Comparison of ENCODE assay signal across 9 cellular contexts in the genomic region with DNA sequence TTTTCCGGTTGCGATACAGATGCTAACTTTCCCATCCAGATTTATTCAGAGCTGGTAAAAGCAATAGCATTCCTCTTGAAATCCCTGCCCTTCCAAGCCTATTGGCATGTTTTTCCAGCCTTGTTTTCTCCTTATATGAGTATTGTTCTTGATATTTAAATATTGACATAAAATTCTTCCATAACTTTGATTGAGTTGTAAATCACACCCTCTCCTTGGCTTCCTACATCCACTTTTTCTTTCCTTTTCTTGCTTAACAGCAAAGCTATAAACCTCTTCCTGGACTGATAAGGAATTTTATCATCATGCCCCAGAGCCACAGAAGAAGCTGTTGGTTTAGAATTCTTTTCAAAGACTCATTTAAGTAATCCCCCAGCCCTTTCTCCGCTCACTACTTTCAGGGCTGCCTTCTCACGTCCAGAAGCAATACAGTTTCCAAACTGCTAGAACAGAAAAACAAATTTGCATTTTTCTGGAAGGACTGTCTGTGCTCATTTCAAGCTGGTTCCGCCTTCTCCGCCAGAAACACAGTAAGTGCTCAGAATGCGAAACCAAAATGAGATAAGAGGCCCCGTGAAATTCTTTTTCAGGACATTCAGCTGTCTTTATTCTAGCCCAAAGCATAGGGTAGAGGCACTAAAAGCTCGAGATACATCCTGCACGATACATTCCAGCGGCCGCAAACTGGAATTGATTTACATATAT. TPM values are rescaled to one million over a fixed set of nuclear protein-coding genes. Genes with fewer than 3 reads are reported as not detected.
DNase-seq lines count a peak whose midpoint lies in the region; ATAC-seq, FAIRE-seq and TF ChIP-seq lines count a peak whose summit lies in the region.
"Had no signal": no experiment of that assay in that cellular context is flagged by ENCODE, and none has a peak within 500 bp of the region (broad histone marks: within the 10 kb centered on the region; RNA-seq: fewer than 3 reads in every experiment).

No MANE protein-coding gene starts in this region.

- intact Hi-C loops in kidney (cut with DNase I) = no loop called here

- H3K27me3 Mint-ChIP-seq in activated T-cell treated with anti-CD3 and anti-CD28 coated beads, Interleukin-2, amount 50 U/mL, for 72 hours (ENCODE audit: low read depth) = peaks cover 63% of the 10 kb centered on the region

- no peak for TF ChIP-seq EP300 in tibial nerve (IDR thresholded peaks at IDR 0.05)

- H3K4me1 Mint-ChIP-seq in activated T-cell treated with anti-CD3 and anti-CD28 coated beads, Interleukin-2, amount 50 U/mL, for 72 hours (ENCODE audit: low read depth) = peaks cover 14% of the 10 kb centered on the region

- DNase-seq in activated T-cell treated with anti-CD3 and anti-CD28 coated beads, Interleukin-2, amount 50 U/mL, for 72 hours = no peak
- DNase-seq in activated T-cell treated with anti-CD3 and anti-CD28 coated beads, Interleukin-2, amount 50 U/mL, for 48 hours = no peak
- DNase-seq in amniotic epithelial cell (ENCODE audit: low read depth) (peak; percentile 50), kidney (no peak), tibial nerve (ENCODE audit: low spot score in 2 of 2) (no peak), substantia nigra (lab: John Stamatoyannopoulos, UW) (no peak), NCI-H1105 (lab: John Stamatoyannopoulos, UW) (no peak)
- DNase-seq: DND-41 had no signal

- H3K27ac ChIP-seq in kidney (ENCODE audit: low read depth in 2 of 2, low read length in 2 of 2) (peak overlapping the region; percentile 67 to 87), tibial nerve (peak overlapping the region; percentile 26 to 85 (median 74)), substantia nigra (ENCODE audit: low read depth, low read length, poor library complexity, severe bottlenecking) (no peak overlapping the region)

- no peaks in the 10 kb centered on the region for H3K36me3 ChIP-seq in kidney (ENCODE audit: control insufficient read depth in 1 of 2, insufficient read depth in 2 of 2, low read length in 2 of 2)
- H3K36me3 ChIP-seq in tibial nerve = no peaks in the 10 kb centered on the region

- H3K27me3 ChIP-seq in tibial nerve = peaks cover 0 to 22% of the 10 kb centered on the region in 2 donors

- no peak for ATAC-seq in activated T-cell treated with anti-CD3 and anti-CD28 coated beads, Interleukin-2, amount 50 U/mL, for 72 hours (replicated peaks in 1 of 2)
- no peak for ATAC-seq in HG03469 (IDR thresholded peaks at IDR 0.05; ENCODE audit: unreplicated experiment)

- no peak overlapping the region for H3K27ac Mint-ChIP-seq in activated T-cell treated with anti-CD3 and anti-CD28 coated beads, Interleukin-2, amount 50 U/mL, for 72 hours

- 0 to 34% methylated on average over 12 of the region's 12 CpGs for WGBS in tibial nerve, 2 donors

- H3K9me3 ChIP-seq in kidney (ENCODE audit: control insufficient read depth in 1 of 2, low read length in 2 of 2) (no peaks in the 10 kb centered on the region), tibial nerve (no peaks in the 10 kb centered on the region)

- no peak for TF ChIP-seq POLR2A in tibial nerve (IDR thresholded peaks at IDR 0.05)

- peaks cover 0 to 3% of the 10 kb centered on the region in 2 donors for H3K36me3 Mint-ChIP-seq in activated T-cell treated with anti-CD3 and anti-CD28 coated beads, Interleukin-2, amount 50 U/mL, for 72 hours (ENCODE audit: insufficient read depth in 2 of 2)

- H3K4me3 Mint-ChIP-seq in activated T-cell treated with anti-CD3 and anti-CD28 coated beads, Interleukin-2, amount 50 U/mL, for 72 hours = peak overlapping the region; percentile 66 to 81

- peak overlapping the region; percentile 48 to 71 for H3K9ac ChIP-seq in kidney (ENCODE audit: low read length in 2 of 2)

- H3K9me3 Mint-ChIP-seq in activated T-cell treated with anti-CD3 and anti-CD28 coated beads, Interleukin-2, amount 50 U/mL, for 72 hours = no peaks in the 10 kb centered on the region

- H3K4me3 ChIP-seq in kidney (ENCODE audit: low read length in 2 of 2) (peak overlapping the region; percentile 75 to 79), tibial nerve (peak overlapping the region; percentile 36 to 67 (median 53))

- FAIRE-seq in kidney (lab: Jason Lieb, UNC) = no peak

- H3K4me1 ChIP-seq in kidney (ENCODE audit: control insufficient read depth in 1 of 2, insufficient read depth in 1 of 2, low read depth in 1 of 2, low read length in 2 of 2) (no peaks in the 10 kb centered on the region), tibial nerve (peaks cover 0 to 7% (median 0%) of the 10 kb centered on the region in 4 donors)

- TF ChIP-seq CTCF in kidney (IDR thresholded peaks at IDR 0.05; ENCODE audit: borderline replicate concordance, extremely low read depth, insufficient read depth) (no peak), tibial nerve (IDR thresholded peaks at IDR 0.05) (no peak)

RNA-seq across cellular contexts. Expression of gene MID1, which starts 0.9 kb away (rescaled TPM):
- 1 to 10 TPM in 1 of 2 donors, under 1 TPM in 1; 0.60 to 1.1 TPM for total RNA-seq in activated T-cell treated with anti-CD3 and anti-CD28 coated beads, Interleukin-2, amount 50 U/mL, for 72 hours
- total RNA-seq in kidney (54.1 TPM), tibial nerve (10 to 100 TPM in 3 of 4 donors, 1 to 10 TPM in 1; 6.7 to 17.7 (median 10.9) TPM)
- 5.3 TPM for polyA plus RNA-seq in kidney (ENCODE audit: insufficient read depth, low read depth, low replicate concordance)
